24 cellular contexts compared by ENCODE assay signal in the genomic region with DNA sequence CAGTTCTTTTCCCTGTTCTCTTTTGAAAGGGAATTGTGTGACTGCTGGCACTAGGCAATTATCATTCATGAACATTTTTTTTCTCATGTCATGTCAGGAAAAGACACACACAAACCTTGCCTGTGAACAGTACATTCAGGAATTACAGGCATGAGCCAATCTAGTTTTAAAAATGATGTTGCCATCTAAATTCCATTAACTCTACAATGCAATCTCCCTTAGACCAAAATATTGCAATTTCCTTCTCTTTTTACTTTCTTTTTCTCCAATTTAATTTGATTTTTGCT.
"Had no signal": no experiment of that assay in that cellular context is flagged by ENCODE, and none has a peak within 500 bp of the region (broad histone marks: within the 10 kb centered on the region; RNA-seq: fewer than 3 reads in every experiment).

No MANE protein-coding gene starts in this region.

- H3K4me1 Mint-ChIP-seq: naive thymus-derived CD8-positive, alpha-beta T cell; nephron progenitor cell had no signal

- H3K4me3 ChIP-seq: colonic mucosa, esophagus muscularis mucosa, gastrocnemius medialis, lower lobe of right lung, smooth muscle cell, tibial artery had no signal

- H3K4me3 Mint-ChIP-seq: dendritic cell treated with granulocyte-macrophage colony-stimulating factor and Interleukin-4, amounts not matched to agents 40 ng/mL and 50 ng/mL, for 4 days; endodermal cell; naive thymus-derived CD8-positive, alpha-beta T cell; nephron progenitor cell; stimulated activated naive CD8-positive, alpha-beta T cell treated with anti-CD3 and anti-CD28 coated beads, Interleukin-15, amount 100 ng/mL, for 72 hours; type B pancreatic cell had no signal

- H3K27me3 ChIP-seq: colonic mucosa, esophagus muscularis mucosa had no signal

- H3K4me1 ChIP-seq: colonic mucosa, gastrocnemius medialis, parathyroid adenoma had no signal

- DNase-seq: colonic mucosa; effector CD8-positive, alpha-beta T cell; endodermal cell; foreskin fibroblast; gastrocnemius medialis; left ventricle myocardium superior; lower lobe of right lung; naive thymus-derived CD8-positive, alpha-beta T cell; nephron progenitor cell; occipital lobe; stimulated activated CD4-positive, alpha-beta T cell treated with anti-CD3 and anti-CD28 coated beads, Interleukin-12 subunit alpha, Interleukin-12 subunit beta, amount 100 ng/mL, for 4 hours; stimulated activated CD4-positive, alpha-beta T cell treated with anti-CD3 and anti-CD28 coated beads, Interleukin-1b, Interleukin-23, amount 100 ng/mL, for 48 hours; stimulated activated CD4-positive, alpha-beta T cell treated with anti-CD3 and anti-CD28 coated beads, Interleukin-4, amount 100 ng/mL, for 1 hour; stimulated activated CD8-positive, alpha-beta memory T cell treated with anti-CD3 and anti-CD28 coated beads, Interleukin-4, amount 100 ng/mL, for 48 hours; stimulated activated naive CD4-positive, alpha-beta T cell; stimulated activated naive CD8-positive, alpha-beta T cell treated with anti-CD3 and anti-CD28 coated beads, Interleukin-15, amount 100 ng/mL, for 72 hours; tibial artery had no signal

- H3K36me3 ChIP-seq: colonic mucosa, esophagus muscularis mucosa, gastrocnemius medialis, lower lobe of right lung, tibial artery had no signal

- H3K9me3 ChIP-seq: colonic mucosa, esophagus muscularis mucosa, gastrocnemius medialis, lower lobe of right lung, tibial artery had no signal

- H3K27ac ChIP-seq: colonic mucosa, epithelial cell of prostate, esophagus muscularis mucosa, gastrocnemius medialis, lower lobe of right lung, parathyroid adenoma, tibial artery had no signal

- H3K27ac Mint-ChIP-seq: dendritic cell treated with granulocyte-macrophage colony-stimulating factor and Interleukin-4, amounts not matched to agents 40 ng/mL and 50 ng/mL, for 4 days; endodermal cell; naive thymus-derived CD8-positive, alpha-beta T cell; nephron progenitor cell; progenitor cell of endocrine pancreas; stimulated activated naive CD8-positive, alpha-beta T cell treated with anti-CD3 and anti-CD28 coated beads, Interleukin-15, amount 100 ng/mL, for 72 hours; type B pancreatic cell had no signal

- H3K9ac ChIP-seq: parathyroid adenoma had no signal

- H3K9me3 Mint-ChIP-seq: dendritic cell treated with granulocyte-macrophage colony-stimulating factor and Interleukin-4, amounts not matched to agents 40 ng/mL and 50 ng/mL, for 4 days; endodermal cell; nephron progenitor cell had no signal

- H3K36me3 Mint-ChIP-seq: naive thymus-derived CD8-positive, alpha-beta T cell; type B pancreatic cell had no signal
